In genomic region chr9:124757589-124757988, GRCh38 we compare ENCODE assay signal across 20 cellular contexts. TPM values are rescaled to one million over a fixed set of nuclear protein-coding genes. Genes with fewer than 3 reads are reported as not detected.
DNase-seq lines count a peak whose midpoint lies in the region; ATAC-seq and TF ChIP-seq lines count a peak whose summit lies in the region.
"Had no signal": no experiment of that assay in that cellular context is flagged by ENCODE, and none has a peak within 500 bp of the region (broad histone marks: within the 10 kb centered on the region; RNA-seq: fewer than 3 reads in every experiment).

No MANE protein-coding gene starts in this region.

- TF ChIP-seq CTCF in cardiac muscle cell (IDR thresholded peaks at IDR 0.05; ENCODE audit: low read depth, low read length) (no peak), WTC11 (IDR thresholded peaks at IDR 0.05) (no peak), smooth muscle cell (IDR thresholded peaks at IDR 0.05; ENCODE audit: borderline replicate concordance, insufficient read depth, poor library complexity, severe bottlenecking) (no peak), GM20000 (IDR thresholded peaks at IDR 0.05; ENCODE audit: extremely low read depth, missing control alignments) (no peak)

- H3K4me1 Mint-ChIP-seq in WTC11: peaks cover 92% of the 10 kb centered on the region
- H3K4me1 Mint-ChIP-seq: activated naive CD8-positive, alpha-beta T cell treated with anti-CD3 and anti-CD28 coated beads, Interleukin-2, amount 10 ng/mL, durations not matched to agents 7 days and 5 days had no signal

- no peaks in the 10 kb centered on the region for H3K9me3 Mint-ChIP-seq in WTC11
- H3K9me3 Mint-ChIP-seq: activated naive CD8-positive, alpha-beta T cell treated with anti-CD3 and anti-CD28 coated beads, Interleukin-2, amount 10 ng/mL, durations not matched to agents 7 days and 5 days; activated T-helper 1 cell treated with anti-CD3 and anti-CD28 coated beads, Interleukin-12 subunit alpha, Interleukin-12 subunit beta, Interleukin-2, Interleukin-4 antibody, amounts not matched to agents 30 ng/mL and 10 ng/mL and 1 ng/mL, durations not matched to agents 14 hours and 24 hours and 36 hours; stimulated activated naive B cell treated with anti-CD40 and anti-IgM and Interleukin-4, amounts not matched to agents 10 μg/mL and 1 μg/mL and 100 μg/mL, for 72 hours; T-helper 2 cell treated with Interferon-gamma antibody and Interleukin-4, amounts not matched to agents 5 μg/mL and 100 μg/mL, for 36 hours had no signal

- H2AFZ ChIP-seq in smooth muscle cell (ENCODE audit: low read depth): peak overlapping the region; percentile 23

- H3K4me3 ChIP-seq in cardiac muscle cell (peak overlapping the region; percentile 6), iPS-18c (ENCODE audit: insufficient read depth, low read depth, low read length) (peak overlapping the region; percentile 10; the same call in 1 of the 2 replicates), smooth muscle cell (peak overlapping the region; percentile 22)
- H3K4me3 ChIP-seq: breast epithelium, SJSA1, tibial artery had no signal

- ATAC-seq in left cardiac atrium (no peak), WTC11 (peak; percentile 36)
- ATAC-seq: PC-3; stimulated activated naive B cell treated with anti-CD40 and anti-IgM and Interleukin-4, amounts not matched to agents 10 μg/mL and 1 μg/mL and 100 μg/mL, for 72 hours had no signal

- H3K79me2 ChIP-seq in smooth muscle cell (ENCODE audit: low read depth): no peaks in the 10 kb centered on the region

- H4K20me1 ChIP-seq in smooth muscle cell (ENCODE audit: low read depth): no peaks in the 10 kb centered on the region

- peak overlapping the region; percentile 93 for H3K27ac ChIP-seq in cardiac muscle cell
- H3K27ac ChIP-seq in smooth muscle cell (ENCODE audit: low read depth): no peak overlapping the region
- H3K27ac ChIP-seq: breast epithelium, SJSA1, tibial artery had no signal

- intact Hi-C loops in left cardiac atrium (cut with DNase I): no loop called here

- no peak overlapping the region for H3K9ac ChIP-seq in smooth muscle cell (ENCODE audit: low read depth)

- CTCF ChIA-PET in WTC11 (lab: Charles Lee): interaction anchor here (0.5 to 3.8 kb wide), 12 partner anchors 9 to 651 kb away, joined by 3 to 12 read pairs (median 4); partner anchors contain the start of genes NR6A1 and WDR38

- H3K4me2 ChIP-seq in smooth muscle cell: peak overlapping the region; percentile 71

- H3K9me3 ChIP-seq in cardiac muscle cell (ENCODE audit: low read depth): no peaks in the 10 kb centered on the region
- H3K9me3 ChIP-seq in iPS-18c (ENCODE audit: control insufficient read depth, insufficient read depth, low read length): no peaks in the 10 kb centered on the region
- no peaks in the 10 kb centered on the region for H3K9me3 ChIP-seq in smooth muscle cell (replicated peaks; ENCODE audit: low read depth)
- H3K9me3 ChIP-seq: breast epithelium, SJSA1, tibial artery had no signal

- 5% methylated on average over 6 of the region's 6 CpGs for WGBS in smooth muscle cell (ENCODE audit: low lambda C conversion rate)

- DNase-seq in cardiac muscle cell (ENCODE audit: low read depth in 1 of 2, low spot score in 1 of 2): peak in 1 of 2 donors; percentile 39
- DNase-seq in left cardiac atrium: no peak
- no peak for DNase-seq in WTC11 (ENCODE audit: low spot score)
- no peak for DNase-seq in smooth muscle cell (lab: John Stamatoyannopoulos, UW; ENCODE audit: unreplicated experiment)
- DNase-seq in NCI-H345 (lab: John Stamatoyannopoulos, UW): no peak
- no peak for DNase-seq in H4 (ENCODE audit: low spot score)
- no peak for DNase-seq in GM20000 (ENCODE audit: low spot score)
- DNase-seq: activated CD4-positive, CD25-positive, alpha-beta regulatory T cell; activated naive CD8-positive, alpha-beta T cell treated with anti-CD3 and anti-CD28 coated beads, Interleukin-2, amount 10 ng/mL, durations not matched to agents 7 days and 5 days; glutamatergic neuron; NCI-H1048; NCI-H510A treated with DMSO at 0.1 percent for 48 hours; PC-3; stimulated activated naive B cell treated with anti-CD40 and anti-IgM and Interleukin-4, amounts not matched to agents 10 μg/mL and 1 μg/mL and 100 μg/mL, for 72 hours had no signal

- H3K36me3 ChIP-seq in cardiac muscle cell: no peaks in the 10 kb centered on the region
- H3K36me3 ChIP-seq in smooth muscle cell (ENCODE audit: low read depth): no peaks in the 10 kb centered on the region
- H3K36me3 ChIP-seq: breast epithelium, SJSA1, tibial artery had no signal

- H3F3A ChIP-seq in smooth muscle cell (ENCODE audit: low read depth): peaks cover 4% of the 10 kb centered on the region

- H3K4me3 Mint-ChIP-seq in WTC11: peak overlapping the region; percentile 65
- H3K4me3 Mint-ChIP-seq: activated naive CD8-positive, alpha-beta T cell treated with anti-CD3 and anti-CD28 coated beads, Interleukin-2, amount 10 ng/mL, durations not matched to agents 7 days and 5 days; activated T-helper 1 cell treated with anti-CD3 and anti-CD28 coated beads, Interleukin-12 subunit alpha, Interleukin-12 subunit beta, Interleukin-2, Interleukin-4 antibody, amounts not matched to agents 30 ng/mL and 10 ng/mL and 1 ng/mL, durations not matched to agents 14 hours and 24 hours and 36 hours; T-helper 2 cell treated with Interferon-gamma antibody and Interleukin-4, amounts not matched to agents 5 μg/mL and 100 μg/mL, for 36 hours had no signal

- H3K27me3 ChIP-seq in cardiac muscle cell (no peaks in the 10 kb centered on the region), smooth muscle cell (ENCODE audit: low read depth) (no peaks in the 10 kb centered on the region)
- H3K27me3 ChIP-seq: SJSA1 had no signal

- H3K27me3 Mint-ChIP-seq in WTC11 (ENCODE audit: low read depth): no peaks in the 10 kb centered on the region

- peaks cover 60% of the 10 kb centered on the region for H3K4me1 ChIP-seq in cardiac muscle cell (ENCODE audit: low read depth)
- peaks cover 72% of the 10 kb centered on the region for H3K4me1 ChIP-seq in smooth muscle cell (ENCODE audit: low read depth)
- H3K4me1 ChIP-seq: tibial artery had no signal

- H3K27ac Mint-ChIP-seq in WTC11: peak overlapping the region; percentile 98
- H3K27ac Mint-ChIP-seq: activated naive CD8-positive, alpha-beta T cell treated with anti-CD3 and anti-CD28 coated beads, Interleukin-2, amount 10 ng/mL, durations not matched to agents 7 days and 5 days; activated T-helper 1 cell treated with anti-CD3 and anti-CD28 coated beads, Interleukin-12 subunit alpha, Interleukin-12 subunit beta, Interleukin-2, Interleukin-4 antibody, amounts not matched to agents 30 ng/mL and 10 ng/mL and 1 ng/mL, durations not matched to agents 14 hours and 24 hours and 36 hours; stimulated activated naive B cell treated with anti-CD40 and anti-IgM and Interleukin-4, amounts not matched to agents 10 μg/mL and 1 μg/mL and 100 μg/mL, for 72 hours; T-helper 2 cell treated with Interferon-gamma antibody and Interleukin-4, amounts not matched to agents 5 μg/mL and 100 μg/mL, for 36 hours had no signal

- H3K36me3 Mint-ChIP-seq in WTC11: no peaks in the 10 kb centered on the region
- H3K36me3 Mint-ChIP-seq: activated naive CD8-positive, alpha-beta T cell treated with anti-CD3 and anti-CD28 coated beads, Interleukin-2, amount 10 ng/mL, durations not matched to agents 7 days and 5 days; stimulated activated naive B cell treated with anti-CD40 and anti-IgM and Interleukin-4, amounts not matched to agents 10 μg/mL and 1 μg/mL and 100 μg/mL, for 72 hours had no signal

- POLR2A ChIA-PET in WTC11 (lab: Charles Lee): interaction anchor here (1.3 kb wide), 1 partner anchor 53 kb away, joined by 3 read pairs; no protein-coding TSS in a partner anchor

TF ChIP-seq in WTC11, 78 proteins besides CTCF, POLR2A, EP300 and RAD21:
- TF ChIP-seq, protein P1, sequence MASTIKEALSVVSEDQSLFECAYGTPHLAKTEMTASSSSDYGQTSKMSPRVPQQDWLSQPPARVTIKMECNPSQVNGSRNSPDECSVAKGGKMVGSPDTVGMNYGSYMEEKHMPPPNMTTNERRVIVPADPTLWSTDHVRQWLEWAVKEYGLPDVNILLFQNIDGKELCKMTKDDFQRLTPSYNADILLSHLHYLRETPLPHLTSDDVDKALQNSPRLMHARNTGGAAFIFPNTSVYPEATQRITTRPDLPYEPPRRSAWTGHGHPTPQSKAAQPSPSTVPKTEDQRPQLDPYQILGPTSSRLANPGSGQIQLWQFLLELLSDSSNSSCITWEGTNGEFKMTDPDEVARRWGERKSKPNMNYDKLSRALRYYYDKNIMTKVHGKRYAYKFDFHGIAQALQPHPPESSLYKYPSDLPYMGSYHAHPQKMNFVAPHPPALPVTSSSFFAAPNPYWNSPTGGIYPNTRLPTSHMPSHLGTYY (CRISPR knock-in tag; IDR thresholded peaks at IDR 0.05): no peak
- 0 out of 2 replicates have a peak, but pooled peaks have one; percentile 2 for TF ChIP-seq TEAD1 (CRISPR knock-in tag; IDR thresholded peaks at IDR 0.05)

RNA-seq across cellular contexts. Expression of gene NR6A1, which starts 13.5 kb away (rescaled TPM):
- total RNA-seq in cardiac muscle cell (12.8 and 19.8 TPM in 2 replicates), left cardiac atrium (1 to 10 TPM; 1.2 to 1.3 TPM), WTC11 (2021) (164 to 222 TPM (median 218 TPM) in 3 replicates), smooth muscle cell (0.31 and 1.5 TPM in 2 replicates)
- polyA plus RNA-seq in cardiac muscle cell (3.2 and 5.8 TPM in 2 replicates), smooth muscle cell (0.17 and 0.28 TPM in 2 replicates)
- 1.2 and 3.7 TPM in 2 replicates for total RNA-seq in H4 (2014; rRNA removed; shearing (Covaris generic))

RNA-seq across cellular contexts. Expression of gene OLFML2A, which starts 19.3 kb away (rescaled TPM):
- total RNA-seq in cardiac muscle cell (4.7 and 10.7 TPM in 2 replicates), left cardiac atrium (10 to 100 TPM; 19.4 to 24.6 TPM), WTC11 (2021) (6.7 to 11.6 TPM (median 11.2 TPM) in 3 replicates), smooth muscle cell (6.6 and 17.0 TPM in 2 replicates)
- polyA plus RNA-seq in cardiac muscle cell (2.6 and 3.4 TPM in 2 replicates), smooth muscle cell (3.5 and 11.2 TPM in 2 replicates)
- 2.8 and 5.5 TPM in 2 replicates for total RNA-seq in H4 (2014; rRNA removed; shearing (Covaris generic))
- total RNA-seq: activated naive CD8-positive, alpha-beta T cell treated with anti-CD3 and anti-CD28 coated beads, Interleukin-2, amount 10 ng/mL, durations not matched to agents 7 days and 5 days; activated T-helper 1 cell treated with anti-CD3 and anti-CD28 coated beads, Interleukin-12 subunit alpha, Interleukin-12 subunit beta, Interleukin-2, Interleukin-4 antibody, amounts not matched to agents 30 ng/mL and 10 ng/mL and 1 ng/mL, durations not matched to agents 14 hours and 24 hours and 36 hours had no signal
